12 cellular contexts compared by ENCODE assay signal in the genomic region with DNA sequence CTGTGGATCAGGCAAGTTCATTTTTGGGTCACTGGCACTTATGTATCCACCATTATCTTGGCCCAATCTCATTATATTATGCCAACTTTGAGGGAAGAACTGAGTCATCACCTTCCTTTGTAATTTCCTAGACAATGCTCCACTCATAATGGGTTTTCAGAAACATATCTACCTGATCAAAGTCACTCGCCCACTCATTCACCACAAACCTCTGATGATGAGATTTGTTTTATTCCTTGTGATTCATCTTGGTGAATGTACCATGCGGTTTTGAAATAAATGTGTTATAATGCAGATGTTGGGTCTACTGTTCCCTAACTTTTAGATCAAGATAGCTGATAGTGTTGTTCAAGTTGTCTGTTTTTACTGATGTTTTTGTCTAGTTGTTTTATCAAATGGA.
DNase-seq lines count a peak whose midpoint lies in the region; ATAC-seq, FAIRE-seq and TF ChIP-seq lines count a peak whose summit lies in the region.
"Had no signal": no experiment of that assay in that cellular context is flagged by ENCODE, and none has a peak within 500 bp of the region (broad histone marks: within the 10 kb centered on the region; RNA-seq: fewer than 3 reads in every experiment).

No MANE protein-coding gene starts in this region.

- peak; percentile 66 for FAIRE-seq in urothelium cell line (lab: Jason Lieb, UNC)

- peak; percentile 94 for ATAC-seq in foreskin keratinocyte

- no peak for TF ChIP-seq CTCF in foreskin keratinocyte (conservative IDR thresholded peaks at IDR 0.05)

- H3K4me3 Mint-ChIP-seq in activated T-cell treated with anti-CD3 and anti-CD28 coated beads, Interleukin-2, amount 50 U/mL, for 24 hours: no peak overlapping the region
- H3K4me3 Mint-ChIP-seq: naive B cell had no signal

- peaks cover 29% of the 10 kb centered on the region for H3K4me1 ChIP-seq in foreskin keratinocyte
- H3K4me1 ChIP-seq: BLaER1, Peyer's patch had no signal

- H3K27me3 ChIP-seq in foreskin keratinocyte: peaks cover 20% of the 10 kb centered on the region
- H3K27me3 ChIP-seq: BLaER1, Peyer's patch had no signal

- peak; percentile 1 to 32 for DNase-seq in stimulated activated CD4-positive, alpha-beta T cell treated with anti-CD3 and anti-CD28 coated beads, Interleukin-12 subunit alpha, Interleukin-12 subunit beta, amount 100 ng/mL, for 24 hours (ENCODE audit: low read depth in 2 of 2)
- DNase-seq in stimulated activated CD4-positive, alpha-beta T cell treated with anti-CD3 and anti-CD28 coated beads, Interleukin-4, amount 100 ng/mL, for 4 hours: no peak
- no peak for DNase-seq in activated T-cell treated with anti-CD3 and anti-CD28 coated beads, Interleukin-2, amount 50 U/mL, for 24 hours
- DNase-seq in foreskin keratinocyte (peak; percentile 97 to 99), urothelium cell line (ENCODE audit: low spot score) (peak; percentile 54), cerebellar cortex (ENCODE audit: low spot score) (no peak), NCI-H1930 (lab: John Stamatoyannopoulos, UW) (no peak), C1 segment of cervical spinal cord (lab: John Stamatoyannopoulos, UW) (no peak)
- DNase-seq: activated CD4-positive, CD25-positive, alpha-beta regulatory T cell treated with anti-CD3 and anti-CD28 coated beads, Interleukin-2, amount 50 U/mL, for 72 hours; naive B cell; Peyer's patch had no signal

- H3K9me3 Mint-ChIP-seq in activated T-cell treated with anti-CD3 and anti-CD28 coated beads, Interleukin-2, amount 50 U/mL, for 24 hours: peaks cover 16% of the 10 kb centered on the region

- no peaks in the 10 kb centered on the region for H3K36me3 Mint-ChIP-seq in activated T-cell treated with anti-CD3 and anti-CD28 coated beads, Interleukin-2, amount 50 U/mL, for 24 hours (ENCODE audit: low read depth)

- H3K27ac Mint-ChIP-seq in activated T-cell treated with anti-CD3 and anti-CD28 coated beads, Interleukin-2, amount 50 U/mL, for 24 hours: peak overlapping the region; percentile 77
- H3K27ac Mint-ChIP-seq: naive B cell had no signal

- peak overlapping the region; percentile 6 for H3K27ac ChIP-seq in foreskin keratinocyte
- H3K27ac ChIP-seq: BLaER1, Peyer's patch had no signal

- peaks cover 19% of the 10 kb centered on the region for H3K4me1 Mint-ChIP-seq in activated T-cell treated with anti-CD3 and anti-CD28 coated beads, Interleukin-2, amount 50 U/mL, for 24 hours (ENCODE audit: low read depth)
- H3K4me1 Mint-ChIP-seq: naive B cell had no signal

- peaks cover 35% of the 10 kb centered on the region for H3K27me3 Mint-ChIP-seq in activated T-cell treated with anti-CD3 and anti-CD28 coated beads, Interleukin-2, amount 50 U/mL, for 24 hours

Comparison
In these comparisons a context has a peak if more than half of its experiments do, and no peak if none do; other contexts are left out.
1. DNase-seq: peak in stimulated activated CD4-positive, alpha-beta T cell treated with anti-CD3 and anti-CD28 coated beads, Interleukin-12 subunit alpha, Interleukin-12 subunit beta, amount 100 ng/mL, for 24 hours (2 of 2), foreskin keratinocyte (2 of 2) and urothelium cell line (single experiment); none in stimulated activated CD4-positive, alpha-beta T cell treated with anti-CD3 and anti-CD28 coated beads, Interleukin-4, amount 100 ng/mL, for 4 hours (0 of 2), activated T-cell treated with anti-CD3 and anti-CD28 coated beads, Interleukin-2, amount 50 U/mL, for 24 hours (single experiment), cerebellar cortex (single experiment), NCI-H1930 (0 of 2) and C1 segment of cervical spinal cord (0 of 14).